Comparison of ENCODE assay signal across 1 cellular context in the genomic region with DNA sequence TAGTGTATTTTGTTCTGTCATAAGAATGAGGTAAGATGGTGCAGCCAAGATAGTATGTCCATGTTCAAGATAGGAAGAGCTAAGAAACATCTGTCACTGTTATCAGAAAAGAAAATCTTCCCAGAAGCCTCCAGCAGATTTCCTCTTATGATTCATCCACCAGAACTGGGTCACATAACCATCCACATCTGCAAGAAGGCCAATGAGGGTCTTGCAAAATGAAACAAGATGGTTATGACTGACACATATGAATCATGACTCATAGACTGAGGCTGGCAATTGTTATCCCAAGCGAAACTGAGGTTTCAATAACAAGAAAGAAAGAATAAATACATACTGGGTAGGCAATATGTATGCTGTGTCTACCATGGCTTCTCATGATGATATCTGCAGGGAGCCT.
A peak's percentile ranks its signal among the peaks of the same experiment; 100 is the strongest.
TF ChIP-seq lines count a peak whose summit lies in the region.

No MANE protein-coding gene starts in this region.

TF ChIP-seq in HepG2, 621 proteins besides CTCF, POLR2A, EP300 and RAD21:
- TF ChIP-seq ZNF3 (CRISPR knock-in tag; IDR thresholded peaks at IDR 0.05) (no peak), CREB1 (IDR thresholded peaks at IDR 0.05) (peak; percentile 30; the same call in 1 of the 2 replicates), CREB1 (CRISPR knock-in tag; IDR thresholded peaks at IDR 0.05) (no peak)
